Comparison of ENCODE assay signal across 37 cellular contexts in genomic region chr12:103589517-103589916, GRCh38. TPM values are rescaled to one million over a fixed set of nuclear protein-coding genes. Genes with fewer than 3 reads are reported as not detected.
"Had no signal": no experiment of that assay in that cellular context is flagged by ENCODE, and none has a peak within 500 bp of the region (broad histone marks: within the 10 kb centered on the region; RNA-seq: fewer than 3 reads in every experiment).

No MANE protein-coding gene starts in this region.

- H3K4me3 Mint-ChIP-seq: activated CD4-positive, alpha-beta memory T cell treated with anti-CD3 and anti-CD28 coated beads, Interleukin-2, amount 10 ng/mL, durations not matched to agents 7 days and 5 days; activated CD8-positive, alpha-beta memory T cell treated with anti-CD3 and anti-CD28 coated beads, Interleukin-2, amount 10 ng/mL, durations not matched to agents 7 days and 5 days; activated naive CD8-positive, alpha-beta T cell treated with anti-CD3 and anti-CD28 coated beads for 36 hours; activated T-cell treated with anti-CD3 and anti-CD28 coated beads, Interleukin-2, amount 50 U/mL, for 72 hours; activated T-helper 17 cell treated with anti-CD3 and anti-CD28 coated beads, Interleukin-2, amount 50 U/mL, for 72 hours had no signal

- H3K27ac Mint-ChIP-seq: activated CD4-positive, alpha-beta memory T cell treated with anti-CD3 and anti-CD28 coated beads, Interleukin-2, amount 10 ng/mL, durations not matched to agents 7 days and 5 days; activated CD8-positive, alpha-beta memory T cell treated with anti-CD3 and anti-CD28 coated beads, Interleukin-2, amount 10 ng/mL, durations not matched to agents 7 days and 5 days; activated naive CD8-positive, alpha-beta T cell treated with anti-CD3 and anti-CD28 coated beads for 36 hours; activated T-cell treated with anti-CD3 and anti-CD28 coated beads, Interleukin-2, amount 50 U/mL, for 72 hours; activated T-helper 17 cell treated with anti-CD3 and anti-CD28 coated beads, Interleukin-2, amount 50 U/mL, for 72 hours had no signal

- DNase-seq: activated CD4-positive, alpha-beta memory T cell treated with anti-CD3 and anti-CD28 coated beads, Interleukin-2, amount 10 ng/mL, durations not matched to agents 7 days and 5 days; activated CD4-positive, alpha-beta T cell treated with anti-CD3 and anti-CD28 coated beads for 1 hour; activated CD4-positive, alpha-beta T cell treated with anti-CD3 and anti-CD28 coated beads for 48 hours; activated CD4-positive, CD25-positive, alpha-beta regulatory T cell; activated CD8-positive, alpha-beta memory T cell treated with anti-CD3 and anti-CD28 coated beads for 24 hours; activated CD8-positive, alpha-beta memory T cell treated with anti-CD3 and anti-CD28 coated beads, Interleukin-2, amount 10 ng/mL, durations not matched to agents 7 days and 5 days; activated CD8-positive, alpha-beta memory T cell treated with anti-CD3 and anti-CD28 coated beads, Interleukin-2, amount 50 U/mL, for 48 hours; activated effector memory CD4-positive, alpha-beta T cell treated with anti-CD3 and anti-CD28 coated beads, Interleukin-2, amount 50 U/mL, for 16 hours; activated naive CD4-positive, alpha-beta T cell; activated naive CD4-positive, alpha-beta T cell treated with anti-CD3 and anti-CD28 coated beads, Interleukin-2, amount 50 U/mL, for 16 hours; activated naive CD8-positive, alpha-beta T cell treated with anti-CD3 and anti-CD28 coated beads for 36 hours; activated T-cell treated with anti-CD3 and anti-CD28 coated beads, Interleukin-2, amount 50 U/mL, for 72 hours; amniotic stem cell; aorta; brain microvascular endothelial cell; central memory CD4-positive, alpha-beta T cell; NCI-H1048; NCI-H1105 treated with DMSO at 0.1 percent for 48 hours; NCI-H1436; NCI-H1694; NCI-H1930; NCI-H2081 treated with DMSO at 0.1 percent for 48 hours; NCI-H226; NCI-H446 treated with DMSO at 0.1 percent for 48 hours; NCI-H524; NCI-H69; OCI-M1; Right ventricle myocardium superior; SW 1271; T-helper 1 cell; T-helper 2 cell; T-helper 9 cell; WERI-Rb-1 had no signal

- H3K27ac ChIP-seq: brain microvascular endothelial cell, WERI-Rb-1 had no signal

- H3K9me3 Mint-ChIP-seq: activated CD4-positive, alpha-beta memory T cell treated with anti-CD3 and anti-CD28 coated beads, Interleukin-2, amount 10 ng/mL, durations not matched to agents 7 days and 5 days; activated naive CD8-positive, alpha-beta T cell treated with anti-CD3 and anti-CD28 coated beads for 36 hours; activated T-cell treated with anti-CD3 and anti-CD28 coated beads, Interleukin-2, amount 50 U/mL, for 72 hours; activated T-helper 17 cell treated with anti-CD3 and anti-CD28 coated beads, Interleukin-2, amount 50 U/mL, for 72 hours had no signal

- H3K4me1 Mint-ChIP-seq: activated CD4-positive, alpha-beta memory T cell treated with anti-CD3 and anti-CD28 coated beads, Interleukin-2, amount 10 ng/mL, durations not matched to agents 7 days and 5 days; activated CD8-positive, alpha-beta memory T cell treated with anti-CD3 and anti-CD28 coated beads, Interleukin-2, amount 10 ng/mL, durations not matched to agents 7 days and 5 days; activated naive CD8-positive, alpha-beta T cell treated with anti-CD3 and anti-CD28 coated beads for 36 hours; activated T-helper 17 cell treated with anti-CD3 and anti-CD28 coated beads, Interleukin-2, amount 50 U/mL, for 72 hours had no signal

- H3K27me3 ChIP-seq: brain microvascular endothelial cell had no signal

- FAIRE-seq: colon had no signal

- H3K36me3 ChIP-seq: brain microvascular endothelial cell, WERI-Rb-1 had no signal

- H3K36me3 Mint-ChIP-seq: activated CD8-positive, alpha-beta memory T cell treated with anti-CD3 and anti-CD28 coated beads, Interleukin-2, amount 10 ng/mL, durations not matched to agents 7 days and 5 days; activated naive CD8-positive, alpha-beta T cell treated with anti-CD3 and anti-CD28 coated beads for 36 hours had no signal

- ATAC-seq: activated CD8-positive, alpha-beta memory T cell treated with anti-CD3 and anti-CD28 coated beads, Interleukin-2, amount 10 ng/mL, durations not matched to agents 7 days and 5 days; activated T-cell treated with anti-CD3 and anti-CD28 coated beads, Interleukin-2, amount 50 U/mL, for 72 hours; activated T-helper 17 cell treated with anti-CD3 and anti-CD28 coated beads, Interleukin-2, amount 50 U/mL, for 72 hours had no signal

RNA-seq across cellular contexts. Expression of gene STAB2, which starts 2.4 kb away (rescaled TPM):
- total RNA-seq: activated CD4-positive, alpha-beta memory T cell treated with anti-CD3 and anti-CD28 coated beads, Interleukin-2, amount 10 ng/mL, durations not matched to agents 7 days and 5 days; activated CD8-positive, alpha-beta memory T cell treated with anti-CD3 and anti-CD28 coated beads, Interleukin-2, amount 10 ng/mL, durations not matched to agents 7 days and 5 days; activated naive CD8-positive, alpha-beta T cell treated with anti-CD3 and anti-CD28 coated beads for 36 hours; activated T-cell treated with anti-CD3 and anti-CD28 coated beads, Interleukin-2, amount 50 U/mL, for 72 hours; activated T-helper 17 cell treated with anti-CD3 and anti-CD28 coated beads, Interleukin-2, amount 50 U/mL, for 72 hours; cerebellum; MCF 10A had no signal
- polyA plus RNA-seq: aorta had no signal
